Comparison of ENCODE assay signal across 15 cellular contexts in genomic region chr9:137270929-137271695, GRCh38. TPM values are rescaled to one million over a fixed set of nuclear protein-coding genes. Genes with fewer than 3 reads are reported as not detected.
DNase-seq lines count a peak whose midpoint lies in the region; TF ChIP-seq lines count a peak whose summit lies in the region.
"Had no signal": no experiment of that assay in that cellular context is flagged by ENCODE, and none has a peak within 500 bp of the region (broad histone marks: within the 10 kb centered on the region; RNA-seq: fewer than 3 reads in every experiment).

No MANE protein-coding gene starts in this region.

- H4K20me1 ChIP-seq in OCI-LY1 (ENCODE audit: insufficient read depth, low read length) (no peaks in the 10 kb centered on the region), osteoblast (ENCODE audit: insufficient read depth, low read length) (peaks cover 11% of the 10 kb centered on the region)

- POLR2A ChIA-PET in activated CD4-positive, alpha-beta T cell treated with anti-CD3 and anti-CD28 coated beads, Interleukin-2, amount 10 ng/mL, durations not matched to agents 7 days and 5 days (lab: Charles Lee): interaction anchor here (0.8 kb wide), 1 partner anchor 24 kb away, joined by 4 read pairs; a partner anchor contains a TSS

- no peaks in the 10 kb centered on the region for H3K27me3 Mint-ChIP-seq in activated CD4-positive, alpha-beta T cell treated with anti-CD3 and anti-CD28 coated beads, Interleukin-2, amount 10 ng/mL, durations not matched to agents 7 days and 5 days
- no peaks in the 10 kb centered on the region for H3K27me3 Mint-ChIP-seq in Calu3 (ENCODE audit: unreplicated experiment)
- H3K27me3 Mint-ChIP-seq: naive B cell had no signal

- H3K27ac ChIP-seq in OCI-LY1 (ENCODE audit: low read depth, low read length, poor library complexity, severe bottlenecking): peak overlapping the region; percentile 68
- no peak overlapping the region for H3K27ac ChIP-seq in osteoblast (ENCODE audit: low read depth, low read length)
- H3K27ac ChIP-seq: gastroesophageal sphincter, tibial nerve had no signal

- peaks cover 29% of the 10 kb centered on the region for H3K4me1 Mint-ChIP-seq in activated CD4-positive, alpha-beta T cell treated with anti-CD3 and anti-CD28 coated beads, Interleukin-2, amount 10 ng/mL, durations not matched to agents 7 days and 5 days
- H3K4me1 Mint-ChIP-seq in Calu3 (ENCODE audit: low read depth, unreplicated experiment): peaks cover 19% of the 10 kb centered on the region

- H3K4me2 ChIP-seq in OCI-LY1 (ENCODE audit: low read length) (no peak overlapping the region), osteoblast (ENCODE audit: insufficient read depth, low read length) (no peak overlapping the region)

- peaks cover 34% of the 10 kb centered on the region for H3K36me3 Mint-ChIP-seq in activated CD4-positive, alpha-beta T cell treated with anti-CD3 and anti-CD28 coated beads, Interleukin-2, amount 10 ng/mL, durations not matched to agents 7 days and 5 days (ENCODE audit: low read depth)
- H3K36me3 Mint-ChIP-seq in Calu3 (ENCODE audit: insufficient read depth, unreplicated experiment): peaks cover 58% of the 10 kb centered on the region

- intact Hi-C loops in Calu3 (cut with micrococcal nuclease; ENCODE audit: unreplicated experiment): no loop called here

- TF ChIP-seq CTCF in OCI-LY1 (IDR thresholded peaks at IDR 0.05; ENCODE audit: low read length) (no peak), osteoblast (IDR thresholded peaks at IDR 0.05; ENCODE audit: extremely low read depth, low read depth, low read length) (no peak), Calu3 (IDR thresholded peaks at IDR 0.05; ENCODE audit: unreplicated experiment) (no peak)

- peak; percentile 70 for DNase-seq in activated CD4-positive, alpha-beta T cell treated with anti-CD3 and anti-CD28 coated beads, Interleukin-2, amount 10 ng/mL, durations not matched to agents 7 days and 5 days
- no peak for DNase-seq in activated CD4-positive, alpha-beta T cell treated with anti-CD3 and anti-CD28 coated beads for 1 hour
- peak; percentile 39 for DNase-seq in central memory CD4-positive, alpha-beta T cell
- DNase-seq in osteoblast (ENCODE audit: insufficient read length, low spot score, missing footprints): peak; percentile 85
- no peak for DNase-seq in Calu3
- DNase-seq in RPMI8226: no peak
- no peak for DNase-seq in NCI-H510A (lab: John Stamatoyannopoulos, UW)
- DNase-seq: anterior cingulate cortex; effector CD8-positive, alpha-beta T cell; naive B cell had no signal

- H3K36me3 ChIP-seq in OCI-LY1 (ENCODE audit: insufficient read depth, low read length) (peaks cover 46% of the 10 kb centered on the region), osteoblast (ENCODE audit: insufficient read depth, low read length) (peaks cover 42% of the 10 kb centered on the region)

- H3K9ac ChIP-seq in OCI-LY1 (ENCODE audit: low read length): no peak overlapping the region

- CTCF ChIA-PET in activated CD4-positive, alpha-beta T cell treated with anti-CD3 and anti-CD28 coated beads, Interleukin-2, amount 10 ng/mL, durations not matched to agents 7 days and 5 days (lab: Charles Lee): interaction anchor here (1.0 kb wide), 1 partner anchor 241 kb away, joined by 4 read pairs; no protein-coding TSS in a partner anchor
- CTCF ChIA-PET in Calu3 (lab: Charles Lee): no interaction called here

- no peak overlapping the region for H2AFZ ChIP-seq in OCI-LY1 (ENCODE audit: low read length)
- H2AFZ ChIP-seq in osteoblast (ENCODE audit: low read length): no peak overlapping the region

- H3K9me3 ChIP-seq in OCI-LY1 (ENCODE audit: low read length): no peaks in the 10 kb centered on the region
- H3K9me3 ChIP-seq in osteoblast (ENCODE audit: low read depth, low read length): no peaks in the 10 kb centered on the region
- H3K9me3 ChIP-seq: gastroesophageal sphincter, tibial nerve had no signal

- no peaks in the 10 kb centered on the region for H3K27me3 ChIP-seq in OCI-LY1 (ENCODE audit: insufficient read depth, low read length)
- H3K27me3 ChIP-seq in osteoblast (ENCODE audit: insufficient read depth, low read length): no peaks in the 10 kb centered on the region

- H3K27ac Mint-ChIP-seq in activated CD4-positive, alpha-beta T cell treated with anti-CD3 and anti-CD28 coated beads, Interleukin-2, amount 10 ng/mL, durations not matched to agents 7 days and 5 days: peak overlapping the region; percentile 67
- no peak overlapping the region for H3K27ac Mint-ChIP-seq in Calu3 (ENCODE audit: unreplicated experiment)

- no peaks in the 10 kb centered on the region for H3K9me2 ChIP-seq in OCI-LY1 (ENCODE audit: low read depth, low read length)

- H3K4me3 Mint-ChIP-seq in activated CD4-positive, alpha-beta T cell treated with anti-CD3 and anti-CD28 coated beads, Interleukin-2, amount 10 ng/mL, durations not matched to agents 7 days and 5 days: peak overlapping the region; percentile 2
- H3K4me3 Mint-ChIP-seq in Calu3 (ENCODE audit: low read depth, unreplicated experiment): no peak overlapping the region

- H3K4me1 ChIP-seq in OCI-LY1 (ENCODE audit: insufficient read depth, low read length, severe bottlenecking): peaks cover 71% of the 10 kb centered on the region
- peaks cover 20% of the 10 kb centered on the region for H3K4me1 ChIP-seq in osteoblast (ENCODE audit: insufficient read depth, low read length)

- H3K9me3 Mint-ChIP-seq in activated CD4-positive, alpha-beta T cell treated with anti-CD3 and anti-CD28 coated beads, Interleukin-2, amount 10 ng/mL, durations not matched to agents 7 days and 5 days: no peaks in the 10 kb centered on the region
- no peaks in the 10 kb centered on the region for H3K9me3 Mint-ChIP-seq in Calu3 (ENCODE audit: low read depth, unreplicated experiment)
- H3K9me3 Mint-ChIP-seq: naive B cell had no signal

- H3K4me3 ChIP-seq in OCI-LY1 (ENCODE audit: low read depth, low read length, poor library complexity, severe bottlenecking) (no peak overlapping the region), osteoblast (ENCODE audit: insufficient read depth, low read length) (no peak overlapping the region)
- H3K4me3 ChIP-seq: gastroesophageal sphincter, tibial nerve had no signal

- no TSS peak for BruUV-seq in Calu3 (replicated peaks; lab: Mats Ljungman, UMichigan)

- no peaks in the 10 kb centered on the region for H3F3A ChIP-seq in OCI-LY1 (ENCODE audit: insufficient read depth, low read length)

- H3K79me2 ChIP-seq in OCI-LY1 (ENCODE audit: insufficient read depth, low read length): no peaks in the 10 kb centered on the region
- peaks cover 14% of the 10 kb centered on the region for H3K79me2 ChIP-seq in osteoblast (ENCODE audit: insufficient read depth, low read length)

RNA-seq across cellular contexts. Expression of gene TOR4A, which starts 6.4 kb away (rescaled TPM):
- 1 to 10 TPM; 6.0 to 7.1 TPM for total RNA-seq in activated CD4-positive, alpha-beta T cell treated with anti-CD3 and anti-CD28 coated beads, Interleukin-2, amount 10 ng/mL, durations not matched to agents 7 days and 5 days
- 0.29 and 2.5 TPM in 2 replicates for total RNA-seq in osteoblast
- total RNA-seq in Calu3 (2022): 51.8 and 60.2 TPM in 2 replicates

RNA-seq across cellular contexts. Expression of gene NELFB, which starts 16.0 kb away (rescaled TPM):
- total RNA-seq in activated CD4-positive, alpha-beta T cell treated with anti-CD3 and anti-CD28 coated beads, Interleukin-2, amount 10 ng/mL, durations not matched to agents 7 days and 5 days: 10 to 100 TPM; 54.1 to 66.6 TPM
- 46.0 and 47.4 TPM in 2 replicates for total RNA-seq in osteoblast
- total RNA-seq in Calu3 (2022): 41.8 and 43.5 TPM in 2 replicates

RNA-seq across cellular contexts. Expression of gene STPG3, which starts 20.0 kb away (rescaled TPM):
- not detected for total RNA-seq in activated CD4-positive, alpha-beta T cell treated with anti-CD3 and anti-CD28 coated beads, Interleukin-2, amount 10 ng/mL, durations not matched to agents 7 days and 5 days
- total RNA-seq in osteoblast (0.36 TPM in 1 of 2 replicates, not detected in the other), Calu3 (2022) (not detected in 2 replicates)
- total RNA-seq: A673, gastroesophageal sphincter, M059J, tibial nerve had no signal

RNA-seq across cellular contexts. Expression of gene TUBB4B, which starts 30.0 kb away (rescaled TPM):
- total RNA-seq in activated CD4-positive, alpha-beta T cell treated with anti-CD3 and anti-CD28 coated beads, Interleukin-2, amount 10 ng/mL, durations not matched to agents 7 days and 5 days: 100 to 1,000 TPM; 355 to 382 TPM
- 67.7 and 74.0 TPM in 2 replicates for total RNA-seq in osteoblast
- 360 and 383 TPM in 2 replicates for total RNA-seq in Calu3 (2022)

RNA-seq across cellular contexts. Expression of gene NRARP, which starts 31.0 kb away (rescaled TPM):
- under 1 TPM; 0.32 to 0.44 TPM for total RNA-seq in activated CD4-positive, alpha-beta T cell treated with anti-CD3 and anti-CD28 coated beads, Interleukin-2, amount 10 ng/mL, durations not matched to agents 7 days and 5 days
- total RNA-seq in osteoblast (under 0.01 TPM in 2 replicates), Calu3 (2022) (32.6 and 32.9 TPM in 2 replicates)
- total RNA-seq: M059J had no signal

Comparison
In these comparisons a context has a peak if more than half of its experiments do, and no peak if none do; other contexts are left out.
1. DNase-seq: peak in activated CD4-positive, alpha-beta T cell treated with anti-CD3 and anti-CD28 coated beads, Interleukin-2, amount 10 ng/mL, durations not matched to agents 7 days and 5 days (single experiment), central memory CD4-positive, alpha-beta T cell (single experiment) and osteoblast (single experiment); none in activated CD4-positive, alpha-beta T cell treated with anti-CD3 and anti-CD28 coated beads for 1 hour (single experiment), Calu3 (single experiment), RPMI8226 (single experiment) and NCI-H510A (single experiment).